ENCODE assay signal across 9 cellular contexts in the genomic region with DNA sequence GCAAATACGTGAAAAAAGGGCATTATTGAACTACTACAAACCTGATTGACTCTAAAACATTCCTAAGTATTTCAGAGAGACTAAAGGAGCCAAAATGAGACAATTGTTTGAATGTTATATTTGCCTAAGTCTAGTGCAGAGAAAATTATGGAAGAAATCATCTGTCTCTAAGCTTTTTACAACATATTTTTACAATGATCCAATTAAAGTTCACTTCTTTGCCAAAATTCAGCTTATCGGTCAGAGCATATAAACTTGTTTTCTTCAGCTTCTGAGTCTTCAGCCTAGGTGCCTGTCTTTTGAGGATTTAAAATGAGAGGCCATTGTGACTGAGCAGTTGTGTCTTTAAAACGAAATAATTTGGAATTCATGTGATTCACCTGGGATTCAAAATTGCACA.
A peak's percentile ranks its signal among the peaks of the same experiment; 100 is the strongest.
DNase-seq lines count a peak whose midpoint lies in the region; ATAC-seq and TF ChIP-seq lines count a peak whose summit lies in the region.
"Had no signal": no experiment of that assay in that cellular context is flagged by ENCODE, and none has a peak within 500 bp of the region (broad histone marks: within the 10 kb centered on the region; RNA-seq: fewer than 3 reads in every experiment).

No MANE protein-coding gene starts in this region.

- no peaks in the 10 kb centered on the region for H3K27me3 Mint-ChIP-seq in CD4-positive, CD25-positive, alpha-beta regulatory T cell
- H3K27me3 Mint-ChIP-seq in natural killer cell treated with Interleukin-12 subunit alpha and Interleukin-12 subunit beta and Interleukin-15 and Interleukin-18, amount 100 ng/mL, for 72 hours: no peaks in the 10 kb centered on the region

- peak overlapping the region; percentile 54 to 92 (median 72) for H3K4me3 Mint-ChIP-seq in CD4-positive, CD25-positive, alpha-beta regulatory T cell
- H3K4me3 Mint-ChIP-seq in natural killer cell treated with Interleukin-12 subunit alpha and Interleukin-12 subunit beta and Interleukin-15 and Interleukin-18, amount 100 ng/mL, for 72 hours: peak overlapping the region; percentile 81

- H3K27ac Mint-ChIP-seq in CD4-positive, CD25-positive, alpha-beta regulatory T cell: peak overlapping the region; percentile 74 to 97 (median 75)
- peak overlapping the region; percentile 82 to 95 for H3K27ac Mint-ChIP-seq in natural killer cell treated with Interleukin-12 subunit alpha and Interleukin-12 subunit beta and Interleukin-15 and Interleukin-18, amount 100 ng/mL, for 72 hours

- H3K4me1 ChIP-seq in CD4-positive, CD25-positive, alpha-beta regulatory T cell (ENCODE audit: control insufficient read depth, insufficient read depth, low read length, poor library complexity, severe bottlenecking): peaks cover 99% of the 10 kb centered on the region
- H3K4me1 ChIP-seq in HUES48 (ENCODE audit: control insufficient read depth, insufficient read depth, low read length): peaks cover 86% of the 10 kb centered on the region
- peaks cover 22 to 53% (median 51%) of the 10 kb centered on the region in 4 donors for H3K4me1 ChIP-seq in upper lobe of left lung

- no peak for TF ChIP-seq EP300 in upper lobe of left lung (IDR thresholded peaks at IDR 0.05)

- no peaks in the 10 kb centered on the region for H3K27me3 ChIP-seq in CD4-positive, CD25-positive, alpha-beta regulatory T cell (ENCODE audit: control insufficient read depth, insufficient read depth, low read length)
- H3K27me3 ChIP-seq in HUES48 (ENCODE audit: control insufficient read depth, insufficient read depth, low read length) (no peaks in the 10 kb centered on the region), upper lobe of left lung (no peaks in the 10 kb centered on the region)

- no peak for TF ChIP-seq CTCF in upper lobe of left lung (IDR thresholded peaks at IDR 0.05)

- no peak overlapping the region for H3K9ac ChIP-seq in HUES48 (ENCODE audit: low read depth, low read length)

- peaks cover 0 to 5% (median 0%) of the 10 kb centered on the region in 7 donors for H3K9me3 Mint-ChIP-seq in CD4-positive, CD25-positive, alpha-beta regulatory T cell
- H3K9me3 Mint-ChIP-seq in natural killer cell treated with Interleukin-12 subunit alpha and Interleukin-12 subunit beta and Interleukin-15 and Interleukin-18, amount 100 ng/mL, for 72 hours: no peaks in the 10 kb centered on the region

- H3K36me3 Mint-ChIP-seq in CD4-positive, CD25-positive, alpha-beta regulatory T cell: peaks cover 41% of the 10 kb centered on the region
- H3K36me3 Mint-ChIP-seq in natural killer cell treated with Interleukin-12 subunit alpha and Interleukin-12 subunit beta and Interleukin-15 and Interleukin-18, amount 100 ng/mL, for 72 hours: peaks cover 38% of the 10 kb centered on the region

- DNase-seq in CD4-positive, CD25-positive, alpha-beta regulatory T cell: no peak
- DNase-seq in caudate nucleus (lab: John Stamatoyannopoulos, UW) (no peak), glomerular visceral epithelial cell (ENCODE audit: extremely low spot score) (no peak), upper lobe of left lung (no peak), T1000 (lab: John Stamatoyannopoulos, UW) (no peak)
- DNase-seq in natural killer cell treated with Interleukin-12 subunit alpha and Interleukin-12 subunit beta and Interleukin-15 and Interleukin-18, amount 100 ng/mL, for 72 hours (ENCODE audit: low spot score): no peak
- DNase-seq: central memory CD4-positive, alpha-beta T cell had no signal

- no peaks in the 10 kb centered on the region for H3K9me3 ChIP-seq in CD4-positive, CD25-positive, alpha-beta regulatory T cell (ENCODE audit: control insufficient read depth in 2 of 2, low read length in 2 of 2)
- H3K9me3 ChIP-seq in HUES48 (ENCODE audit: control insufficient read depth, insufficient read depth, low read length) (no peaks in the 10 kb centered on the region), upper lobe of left lung (no peaks in the 10 kb centered on the region)

- 76 to 79% methylated on average over 3 of the region's 3 CpGs for WGBS in upper lobe of left lung, 2 donors

- peaks cover 19% of the 10 kb centered on the region for H3K36me3 ChIP-seq in CD4-positive, CD25-positive, alpha-beta regulatory T cell (ENCODE audit: control insufficient read depth, insufficient read depth, low read length)
- peaks cover 4% of the 10 kb centered on the region; the same call in 1 of the 2 replicates for H3K36me3 ChIP-seq in HUES48 (ENCODE audit: control insufficient read depth, insufficient read depth, low read length)
- H3K36me3 ChIP-seq in upper lobe of left lung: peaks cover 0 to 9% (median 0%) of the 10 kb centered on the region in 4 donors

- no peak for TF ChIP-seq POLR2A in upper lobe of left lung (IDR thresholded peaks at IDR 0.05)

- H3K4me1 Mint-ChIP-seq in CD4-positive, CD25-positive, alpha-beta regulatory T cell: peaks cover 42 to 96% (median 90%) of the 10 kb centered on the region in 4 donors
- H3K4me1 Mint-ChIP-seq in natural killer cell treated with Interleukin-12 subunit alpha and Interleukin-12 subunit beta and Interleukin-15 and Interleukin-18, amount 100 ng/mL, for 72 hours (ENCODE audit: low read depth in 2 of 2): peaks cover 79 to 82% of the 10 kb centered on the region in 2 donors

- peak overlapping the region; percentile 86 for H3K27ac ChIP-seq in CD4-positive, CD25-positive, alpha-beta regulatory T cell (ENCODE audit: insufficient read depth, low read length, poor library complexity, severe bottlenecking)
- H3K27ac ChIP-seq in HUES48 (ENCODE audit: low read depth, low read length): no peak overlapping the region
- H3K27ac ChIP-seq in caudate nucleus (ENCODE audit: low read depth, low read length): peak overlapping the region; percentile 82
- peak overlapping the region in 2 of 4 donors; percentile 40 to 86 for H3K27ac ChIP-seq in upper lobe of left lung

- ATAC-seq in CD4-positive, CD25-positive, alpha-beta regulatory T cell (ENCODE audit: low read depth in 2 of 2): no peak
- ATAC-seq in natural killer cell treated with Interleukin-12 subunit alpha and Interleukin-12 subunit beta and Interleukin-15 and Interleukin-18, amount 100 ng/mL, for 72 hours: no peak
- ATAC-seq in HG02981 (IDR thresholded peaks at IDR 0.05; ENCODE audit: unreplicated experiment) (no peak), upper lobe of left lung (ENCODE audit: low FRiP score in 2 of 2) (no peak)

- peak overlapping the region; percentile 78 for H3K4me3 ChIP-seq in CD4-positive, CD25-positive, alpha-beta regulatory T cell (ENCODE audit: low read depth, low read length)
- H3K4me3 ChIP-seq in HUES48 (ENCODE audit: low read depth, low read length) (peak overlapping the region; percentile 8; the same call in 1 of the 2 replicates), upper lobe of left lung (no peak overlapping the region)

Comparison
In these comparisons a context has a peak if more than half of its experiments do, and no peak if none do; other contexts are left out.
1. H3K4me3 ChIP-seq: peak in CD4-positive, CD25-positive, alpha-beta regulatory T cell (single experiment) and HUES48 (single experiment); none in upper lobe of left lung (0 of 4).